Comparison of ENCODE assay signal across 1 cellular context in genomic region chr16:66705790-66706505, GRCh38.
TF ChIP-seq lines count a peak whose summit lies in the region.

No MANE protein-coding gene starts in this region.

TF ChIP-seq in GM23338, 12 proteins besides CTCF, POLR2A, EP300 and RAD21 (continued from another document):
- TF ChIP-seq, protein P1, sequence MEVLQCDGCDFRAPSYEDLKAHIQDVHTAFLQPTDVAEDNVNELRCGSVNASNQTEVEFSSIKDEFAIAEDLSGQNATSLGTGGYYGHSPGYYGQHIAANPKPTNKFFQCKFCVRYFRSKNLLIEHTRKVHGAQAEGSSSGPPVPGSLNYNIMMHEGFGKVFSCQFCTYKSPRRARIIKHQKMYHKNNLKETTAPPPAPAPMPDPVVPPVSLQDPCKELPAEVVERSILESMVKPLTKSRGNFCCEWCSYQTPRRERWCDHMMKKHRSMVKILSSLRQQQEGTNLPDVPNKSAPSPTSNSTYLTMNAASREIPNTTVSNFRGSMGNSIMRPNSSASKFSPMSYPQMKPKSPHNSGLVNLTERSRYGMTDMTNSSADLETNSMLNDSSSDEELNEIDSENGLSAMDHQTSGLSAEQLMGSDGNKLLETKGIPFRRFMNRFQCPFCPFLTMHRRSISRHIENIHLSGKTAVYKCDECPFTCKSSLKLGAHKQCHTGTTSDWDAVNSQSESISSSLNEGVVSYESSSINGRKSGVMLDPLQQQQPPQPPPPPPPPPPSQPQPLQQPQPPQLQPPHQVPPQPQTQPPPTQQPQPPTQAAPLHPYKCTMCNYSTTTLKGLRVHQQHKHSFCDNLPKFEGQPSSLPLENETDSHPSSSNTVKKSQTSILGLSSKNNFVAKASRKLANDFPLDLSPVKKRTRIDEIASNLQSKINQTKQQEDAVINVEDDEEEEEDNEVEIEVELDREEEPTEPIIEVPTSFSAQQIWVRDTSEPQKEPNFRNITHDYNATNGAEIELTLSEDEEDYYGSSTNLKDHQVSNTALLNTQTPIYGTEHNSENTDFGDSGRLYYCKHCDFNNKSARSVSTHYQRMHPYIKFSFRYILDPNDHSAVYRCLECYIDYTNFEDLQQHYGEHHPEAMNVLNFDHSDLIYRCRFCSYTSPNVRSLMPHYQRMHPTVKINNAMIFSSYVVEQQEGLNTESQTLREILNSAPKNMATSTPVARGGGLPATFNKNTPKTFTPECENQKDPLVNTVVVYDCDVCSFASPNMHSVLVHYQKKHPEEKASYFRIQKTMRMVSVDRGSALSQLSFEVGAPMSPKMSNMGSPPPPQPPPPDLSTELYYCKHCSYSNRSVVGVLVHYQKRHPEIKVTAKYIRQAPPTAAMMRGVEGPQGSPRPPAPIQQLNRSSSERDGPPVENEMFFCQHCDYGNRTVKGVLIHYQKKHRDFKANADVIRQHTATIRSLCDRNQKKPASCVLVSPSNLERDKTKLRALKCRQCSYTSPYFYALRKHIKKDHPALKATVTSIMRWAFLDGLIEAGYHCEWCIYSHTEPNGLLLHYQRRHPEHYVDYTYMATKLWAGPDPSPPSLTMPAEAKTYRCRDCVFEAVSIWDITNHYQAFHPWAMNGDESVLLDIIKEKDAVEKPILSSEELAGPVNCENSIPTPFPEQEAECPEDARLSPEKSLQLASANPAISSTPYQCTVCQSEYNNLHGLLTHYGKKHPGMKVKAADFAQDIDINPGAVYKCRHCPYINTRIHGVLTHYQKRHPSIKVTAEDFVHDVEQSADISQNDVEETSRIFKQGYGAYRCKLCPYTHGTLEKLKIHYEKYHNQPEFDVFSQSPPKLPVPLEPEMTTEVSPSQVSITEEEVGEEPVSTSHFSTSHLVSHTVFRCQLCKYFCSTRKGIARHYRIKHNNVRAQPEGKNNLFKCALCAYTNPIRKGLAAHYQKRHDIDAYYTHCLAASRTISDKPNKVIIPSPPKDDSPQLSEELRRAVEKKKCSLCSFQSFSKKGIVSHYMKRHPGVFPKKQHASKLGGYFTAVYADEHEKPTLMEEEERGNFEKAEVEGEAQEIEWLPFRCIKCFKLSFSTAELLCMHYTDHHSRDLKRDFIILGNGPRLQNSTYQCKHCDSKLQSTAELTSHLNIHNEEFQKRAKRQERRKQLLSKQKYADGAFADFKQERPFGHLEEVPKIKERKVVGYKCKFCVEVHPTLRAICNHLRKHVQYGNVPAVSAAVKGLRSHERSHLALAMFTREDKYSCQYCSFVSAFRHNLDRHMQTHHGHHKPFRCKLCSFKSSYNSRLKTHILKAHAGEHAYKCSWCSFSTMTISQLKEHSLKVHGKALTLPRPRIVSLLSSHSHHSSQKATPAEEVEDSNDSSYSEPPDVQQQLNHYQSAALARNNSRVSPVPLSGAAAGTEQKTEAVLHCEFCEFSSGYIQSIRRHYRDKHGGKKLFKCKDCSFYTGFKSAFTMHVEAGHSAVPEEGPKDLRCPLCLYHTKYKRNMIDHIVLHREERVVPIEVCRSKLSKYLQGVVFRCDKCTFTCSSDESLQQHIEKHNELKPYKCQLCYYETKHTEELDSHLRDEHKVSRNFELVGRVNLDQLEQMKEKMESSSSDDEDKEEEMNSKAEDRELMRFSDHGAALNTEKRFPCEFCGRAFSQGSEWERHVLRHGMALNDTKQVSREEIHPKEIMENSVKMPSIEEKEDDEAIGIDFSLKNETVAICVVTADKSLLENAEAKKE (CRISPR knock-in tag; IDR thresholded peaks at IDR 0.05): no peak
